In genomic region chr17:77833769-77834168, GRCh38 we compare ENCODE assay signal across 1 cellular context.
TF ChIP-seq lines count a peak whose summit lies in the region.

No MANE protein-coding gene starts in this region.

TF ChIP-seq in K562, 482 proteins besides CTCF, POLR2A, EP300 and RAD21:
- TF ChIP-seq NFIX (CRISPR knock-in tag; IDR thresholded peaks at IDR 0.05; ENCODE audit: low read depth) (no peak), THAP7 (CRISPR knock-in tag; IDR thresholded peaks at IDR 0.05) (no peak), KHSRP (IDR thresholded peaks at IDR 0.05) (no peak), ZBTB9 (CRISPR knock-in tag; IDR thresholded peaks at IDR 0.05) (no peak), TRIM24 (IDR thresholded peaks at IDR 0.05) (no peak), IFI16 (CRISPR knock-in tag; IDR thresholded peaks at IDR 0.05) (no peak), USF1 (CRISPR knock-in tag; IDR thresholded peaks at IDR 0.05) (no peak), BACH1 (tag; IDR thresholded peaks at IDR 0.05) (no peak)
TF ChIP-seq in K562: peak in this region for 0.
